In the genomic region with DNA sequence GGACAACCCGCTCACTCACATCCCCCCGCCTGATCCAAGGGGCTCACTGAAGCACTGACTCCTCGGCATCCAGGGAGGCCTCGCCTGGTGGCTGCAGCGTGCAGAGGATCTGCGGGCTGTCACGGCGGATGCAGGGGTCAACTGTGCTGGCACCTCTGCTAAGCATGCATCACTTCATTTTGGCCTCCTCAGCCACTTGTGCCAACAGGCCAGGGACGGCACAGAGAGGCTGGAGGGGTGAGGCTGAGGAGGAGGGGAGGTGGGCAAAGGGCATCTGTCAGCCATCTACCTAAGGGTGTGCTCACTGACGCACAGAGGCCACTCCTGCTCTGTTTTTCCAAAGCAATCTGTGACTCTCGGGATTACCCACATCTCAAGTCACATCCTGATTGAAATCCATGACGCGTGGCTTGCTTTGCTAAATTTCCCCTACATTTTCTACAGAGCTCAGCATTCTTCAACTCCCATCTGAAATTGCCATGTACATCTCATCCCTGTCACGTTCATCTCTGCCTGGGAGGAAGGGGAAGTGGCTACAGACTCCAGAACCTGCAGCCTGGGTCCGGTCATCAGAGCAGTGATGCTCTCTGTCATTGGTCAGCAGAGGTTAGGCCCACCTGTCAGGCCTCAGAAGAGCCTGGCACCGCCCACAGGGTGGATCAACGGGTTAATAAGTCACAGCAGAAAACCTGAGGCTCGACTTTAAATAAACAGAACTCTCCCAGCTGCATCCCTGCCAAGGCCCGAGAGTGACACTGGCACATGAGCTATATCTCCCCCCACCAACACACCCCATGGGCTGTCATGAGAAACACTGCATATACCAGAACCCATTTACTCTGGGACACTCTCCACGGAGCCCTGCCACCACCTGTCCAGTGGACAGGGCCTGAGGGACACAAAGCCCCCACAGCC, we compare ENCODE assay signal across 9 cellular contexts. TPM values are rescaled to one million over a fixed set of nuclear protein-coding genes. Genes with fewer than 3 reads are reported as not detected.
DNase-seq lines count a peak whose midpoint lies in the region; ATAC-seq, FAIRE-seq and TF ChIP-seq lines count a peak whose summit lies in the region.
"Had no signal": no experiment of that assay in that cellular context is flagged by ENCODE, and none has a peak within 500 bp of the region (broad histone marks: within the 10 kb centered on the region; RNA-seq: fewer than 3 reads in every experiment).

No MANE protein-coding gene starts in this region.

- H4K20me1 ChIP-seq in HCT116 (ENCODE audit: insufficient read depth) = peaks cover 7% of the 10 kb centered on the region; the same call in 1 of the 2 replicates
- H4K20me1 ChIP-seq in GM12878 (ENCODE audit: control insufficient read depth, insufficient read depth) = peaks cover 20% of the 10 kb centered on the region

- ATAC-seq in HCT116 (peak; percentile 76), GM12878 (peak; percentile 75)

- no peak for TF ChIP-seq POLR2A in HCT116 (IDR thresholded peaks at IDR 0.05; ENCODE audit: borderline replicate concordance, extremely low read depth, insufficient read depth, insufficient read length)
- no peak for TF ChIP-seq POLR2A in GM12878 (IDR thresholded peaks at IDR 0.05; ENCODE audit: low read depth, low read length)

- H2AFZ ChIP-seq in HCT116 (ENCODE audit: low read depth, low read length, poor library complexity, severe bottlenecking) = no peak overlapping the region
- no peak overlapping the region for H2AFZ ChIP-seq in GM12878 (ENCODE audit: control insufficient read depth, low read depth, low read length)

- H3K4me3 ChIP-seq in HCT116 (replicated peaks in 1 of 2; ENCODE audit: low read depth in 1 of 2, low read length in 2 of 2) (no peak overlapping the region), GM12878 (no peak overlapping the region), mucosa of stomach (ENCODE audit: low read length) (no peak overlapping the region), A673 (ENCODE audit: low read depth, low read length, poor library complexity, severe bottlenecking) (no peak overlapping the region)

- H3K27ac ChIP-seq in HCT116 (ENCODE audit: low read depth, low read length) (no peak overlapping the region), GM12878 (ENCODE audit: control insufficient read depth, insufficient read depth) (no peak overlapping the region), A673 (ENCODE audit: low read depth, low read length, poor library complexity, severe bottlenecking) (no peak overlapping the region)

- no peak for TF ChIP-seq CTCF in CD14-positive monocyte (IDR thresholded peaks at IDR 0.05)
- no peak for TF ChIP-seq CTCF in HCT116 (IDR thresholded peaks at IDR 0.05 in 2 of 3, conservative IDR thresholded peaks at IDR 0.05 in 1 of 3; ENCODE audit: borderline replicate concordance in 1 of 3, insufficient read depth in 1 of 3, low read depth in 2 of 3, low read length in 2 of 3)
- no peak for TF ChIP-seq CTCF in GM12878 (IDR thresholded peaks at IDR 0.05 in 2 of 3, conservative IDR thresholded peaks at IDR 0.05 in 1 of 3; ENCODE audit: control insufficient read depth in 2 of 3, extremely low read depth in 1 of 3, insufficient read depth in 1 of 3, low read depth in 3 of 3, low read length in 3 of 3)
- no peak for TF ChIP-seq CTCF in A673 (conservative IDR thresholded peaks at IDR 0.05; ENCODE audit: low read depth, low read length)

- H3K4me2 ChIP-seq in HCT116 (ENCODE audit: low read length) = peak overlapping the region; percentile 27; the same call in 1 of the 2 replicates
- no peak overlapping the region; the same call in 1 of the 2 replicates for H3K4me2 ChIP-seq in GM12878 (ENCODE audit: control insufficient read depth, insufficient read depth)

- in situ Hi-C loops in GM12878 (cut with MboI) = no loop called here

- TF ChIP-seq RAD21 in HCT116 (IDR thresholded peaks at IDR 0.05; ENCODE audit: low read depth) (no peak), GM12878 (IDR thresholded peaks at IDR 0.05; ENCODE audit: insufficient read depth, low read depth, low read length) (no peak)

- H3K9me2 ChIP-seq in HCT116 (ENCODE audit: insufficient read depth) = no peaks in the 10 kb centered on the region

- WGBS in GM12878 (ENCODE audit: insufficient coverage, insufficient replicate concordance, low lambda C conversion rate, missing lambda C conversion rate) = 82% methylated on average over 20 of the region's 20 CpGs

- POLR2A ChIA-PET in HCT116 (lab: Charles Lee) = interaction anchor here (1.4 kb wide), 1 partner anchor 17 kb away, joined by 3 read pairs; a partner anchor contains a TSS
- POLR2A ChIA-PET in GM12878 (lab: Charles Lee) = no interaction called here
- POLR2A ChIA-PET in A673 (lab: Charles Lee; ENCODE audit: low non-redundant PET) = no interaction called here

- no peaks in the 10 kb centered on the region for H3K27me3 ChIP-seq in HCT116 (ENCODE audit: insufficient read depth, low read length)
- no peaks in the 10 kb centered on the region for H3K27me3 ChIP-seq in GM12878 (replicated peaks in 1 of 2; ENCODE audit: control insufficient read depth in 2 of 2, insufficient read depth in 2 of 2, low read length in 1 of 2)
- H3K27me3 ChIP-seq in mucosa of stomach (ENCODE audit: control insufficient read depth, insufficient read depth, low read length) = no peaks in the 10 kb centered on the region
- no peaks in the 10 kb centered on the region for H3K27me3 ChIP-seq in A673 (replicated peaks; ENCODE audit: insufficient read depth, low read depth, low read length, poor library complexity)

- BruUV-seq in HCT116 (replicated peaks; lab: Mats Ljungman, UMichigan) = no TSS peak
- no TSS peak for BruUV-seq in GM12878 (replicated peaks; lab: Mats Ljungman, UMichigan)
- no TSS peak for BruUV-seq in A673 (replicated peaks; lab: Mats Ljungman, UMichigan)

- CTCF ChIA-PET in HCT116 (lab: Charles Lee) = interaction anchor here (2.6 kb wide), 1 partner anchor 15 kb away, joined by 7 read pairs; no protein-coding TSS in a partner anchor
- CTCF ChIA-PET in GM12878 (lab: Yijun Ruan, JAX) = interaction anchor here (1.6 to 2.1 kb wide), 2 partner anchors 15 to 16 kb away, joined by 3 to 9 read pairs; no protein-coding TSS in a partner anchor
- CTCF ChIA-PET in A673 (lab: Charles Lee) = no interaction called here

- no peak for FAIRE-seq in GM12878 (lab: Jason Lieb, UNC)

- H3K36me3 ChIP-seq in HCT116 (ENCODE audit: control insufficient read depth in 1 of 2, insufficient read depth in 2 of 2, low read length in 2 of 2) (no peaks in the 10 kb centered on the region), GM12878 (ENCODE audit: control insufficient read depth in 2 of 2, insufficient read depth in 2 of 2, low read length in 1 of 2) (peaks cover 2 to 5% of the 10 kb centered on the region in 2 experiments; a peak in 3 of 4 replicates), mucosa of stomach (ENCODE audit: control insufficient read depth, insufficient read depth, low read length) (no peaks in the 10 kb centered on the region), A673 (ENCODE audit: insufficient read depth, low read length, poor library complexity, severe bottlenecking) (no peaks in the 10 kb centered on the region)

- no peak for TF ChIP-seq EP300 in GM12878 (IDR thresholded peaks at IDR 0.05; ENCODE audit: borderline replicate concordance in 1 of 2, control insufficient read depth in 1 of 2, low read depth in 2 of 2, low read length in 2 of 2)

- RAD21 ChIA-PET in HCT116 (lab: Charles Lee; ENCODE audit: low non-redundant PET in 1 of 2, low total read pairs in 2 of 2, uncharacterized antibody in 2 of 2, unreplicated experiment in 2 of 2) (no interaction called here), GM12878 (lab: Charles Lee; ENCODE audit: unreplicated experiment) (no interaction called here)

- DNase-seq in CD14-positive monocyte (ENCODE audit: low spot score) (no peak), HCT116 (ENCODE audit: low read depth, low spot score) (no peak), GM12878 (ENCODE audit: low read depth, low spot score) (no peak), T-helper 1 cell (no peak), A673 (ENCODE audit: low spot score) (no peak), OCI-M2 (lab: John Stamatoyannopoulos, UW; ENCODE audit: unreplicated experiment) (no peak), GDM1 (lab: John Stamatoyannopoulos, UW) (no peak)
- DNase-seq: NCI-H82 had no signal

- H3K4me1 ChIP-seq in HCT116 (ENCODE audit: control insufficient read depth in 1 of 2, insufficient read depth in 2 of 2, low read length in 2 of 2) = peaks cover 18 to 36% of the 10 kb centered on the region in 2 experiments; a peak in 3 of 4 replicates
- peaks cover 41% of the 10 kb centered on the region for H3K4me1 ChIP-seq in GM12878 (ENCODE audit: control insufficient read depth, insufficient read depth, low read length)
- peaks cover 60% of the 10 kb centered on the region for H3K4me1 ChIP-seq in mucosa of stomach (ENCODE audit: control insufficient read depth, insufficient read depth, low read length)
- no peaks in the 10 kb centered on the region for H3K4me1 ChIP-seq in A673 (ENCODE audit: insufficient read depth, low read length, poor library complexity, severe bottlenecking)

- H3K79me2 ChIP-seq in HCT116 (ENCODE audit: insufficient read depth, low read length) (peaks cover 99% of the 10 kb centered on the region), GM12878 (ENCODE audit: control insufficient read depth, insufficient read depth, low read length) (peaks cover 90% of the 10 kb centered on the region)

- H3K9me3 Mint-ChIP-seq in CD14-positive monocyte = no peaks in the 10 kb centered on the region

- no peak overlapping the region for H3K9ac ChIP-seq in HCT116 (ENCODE audit: low read length)
- H3K9ac ChIP-seq in GM12878 (ENCODE audit: control insufficient read depth, insufficient read depth, low read length) = no peak overlapping the region
- H3K9ac ChIP-seq in mucosa of stomach (ENCODE audit: low read length) = peak overlapping the region; percentile 8

- peak overlapping the region; percentile 20 to 39 for H3K4me3 Mint-ChIP-seq in CD14-positive monocyte

- intact Hi-C loops in CD14-positive monocyte (cut with micrococcal nuclease) = loop anchor here in 1 of 2 donors (2.0 kb wide), 1 partner anchor 17 kb away; no protein-coding TSS in a partner anchor
- intact Hi-C loops in HCT116 (cut with micrococcal nuclease) = no loop called here
- intact Hi-C loops in GM12878 (cut with micrococcal nuclease; ENCODE audit: unreplicated experiment) = no loop called here
- intact Hi-C loops in A673 (cut with micrococcal nuclease; ENCODE audit: unreplicated experiment) = no loop called here

- H3K4me1 Mint-ChIP-seq in CD14-positive monocyte = peaks cover 98% of the 10 kb centered on the region

- H3K27me3 Mint-ChIP-seq in CD14-positive monocyte (ENCODE audit: low read depth in 3 of 3) = peaks cover 0 to 3% (median 2%) of the 10 kb centered on the region in 3 donors

- SMC1A ChIA-PET in GM12878 (lab: Charles Lee; ENCODE audit: uncharacterized antibody, unreplicated experiment) = interaction anchor here (0.8 kb wide), 1 partner anchor 15 kb away, joined by 4 read pairs; no protein-coding TSS in a partner anchor

- peaks cover 36 to 39% of the 10 kb centered on the region in 2 donors for H3K36me3 Mint-ChIP-seq in CD14-positive monocyte

- H3K27ac Mint-ChIP-seq in CD14-positive monocyte = peak overlapping the region; percentile 79 to 99 (median 96)

- no peaks in the 10 kb centered on the region for H3K9me3 ChIP-seq in HCT116 (ENCODE audit: control insufficient read depth in 1 of 2, insufficient read depth in 1 of 2, low read depth in 1 of 2, low read length in 2 of 2)
- no peaks in the 10 kb centered on the region for H3K9me3 ChIP-seq in GM12878 (replicated peaks; ENCODE audit: control insufficient read depth, insufficient read depth, low read length)
- no peaks in the 10 kb centered on the region for H3K9me3 ChIP-seq in mucosa of stomach (ENCODE audit: control insufficient read depth, low read length)
- H3K9me3 ChIP-seq in A673 (ENCODE audit: low read depth, low read length, poor library complexity, severe bottlenecking) = no peaks in the 10 kb centered on the region

RNA-seq across cellular contexts. Expression of a gene that starts 17.6 kb away (rescaled TPM):
- 10 to 100 TPM; 12.2 to 12.6 TPM for polyA plus RNA-seq in CD14-positive monocyte
- total RNA-seq in HCT116 (2021; ENCODE audit: unreplicated experiment) = 22.9 TPM
- 14.9 and 19.8 TPM in 2 replicates for polyA plus RNA-seq in HCT116 (2012)
- 31.6 and 39.3 TPM in 2 replicates for total RNA-seq in GM12878 (2013; cell fraction: nucleolus; rRNA removed)
- 11.7 and 13.1 TPM in 2 replicates for total RNA-seq in GM12878 (2014; rRNA removed)
- 3.8 and 5.1 TPM in 2 replicates for total RNA-seq in GM12878 (2014; rRNA removed; fragmentation: Illumina TruSeq; extraction: Trizol)
- 19.7 and 25.0 TPM in 2 replicates for total RNA-seq in GM12878 (2021)
- polyA plus RNA-seq in GM12878 (2011; ENCODE audit: low read depth) = 4.6 TPM
- polyA plus RNA-seq in GM12878 (2011; rRNA removed) = 2.4 and 4.6 TPM in 2 replicates
- polyA plus RNA-seq in GM12878 (2011; cell fraction: cytosol; rRNA removed) = 6.1 and 9.0 TPM in 2 replicates
- 23.5 and 30.6 TPM in 2 replicates for polyA plus RNA-seq in GM12878 (2011; cell fraction: nucleus; rRNA removed)
- 13.5 and 16.7 TPM in 2 replicates for polyA plus RNA-seq in GM12878 (2012)
- 0.87 and 3.6 TPM in 2 replicates for polyA plus RNA-seq in GM12878 (2014; fragmentation: Illumina TruSeq; extraction: Trizol)
- polyA plus RNA-seq in GM12878 (2014; fragmentation: Nextera tagmentation; extraction: Ambion mirVana) = under 1 TPM; 0.91 to 0.98 TPM
- polyA plus RNA-seq in GM12878 (2014; rRNA removed) = 13.8 and 16.8 TPM in 2 replicates
- 10 to 100 TPM; 21.2 to 21.6 TPM for polyA plus RNA-seq in GM12878 (2016; fragmentation: Nextera tagmentation; extraction: Ambion mirVana)
- 5.9 and 12.4 TPM in 2 replicates for polyA minus RNA-seq in GM12878 (2011; rRNA and poly(A)+ RNA removed)
- 4.8 and 10.7 TPM in 2 replicates for polyA minus RNA-seq in GM12878 (2011; cell fraction: cytosol; rRNA and poly(A)+ RNA removed)
- 7.1 and 13.3 TPM in 2 replicates for polyA minus RNA-seq in GM12878 (2011; cell fraction: nucleus; rRNA and poly(A)+ RNA removed)
- 15.8 and 16.4 TPM in 2 replicates for total RNA-seq in A673 (2021)

RNA-seq across cellular contexts. Expression of a gene that starts 39.1 kb away (rescaled TPM):
- polyA plus RNA-seq in CD14-positive monocyte (10 to 100 TPM; 78.0 to 81.2 TPM), GM12878 (2011; rRNA removed) (62.3 and 116 TPM in 2 replicates), GM12878 (2014; fragmentation: Illumina TruSeq; extraction: Trizol) (4.2 and 39.7 TPM in 2 replicates), GM12878 (2014; fragmentation: Nextera tagmentation; extraction: Ambion mirVana) (1 to 10 TPM in 1 of 2 experiments, under 1 TPM in 1; 0.13 to 1.1 TPM), GM12878 (2014; rRNA removed) (143 and 172 TPM in 2 replicates), GM12878 (2016; fragmentation: Nextera tagmentation; extraction: Ambion mirVana) (100 to 1,000 TPM in 1 of 2 experiments, 10 to 100 TPM in 1; 90.1 to 101 TPM)
- total RNA-seq in HCT116 (2021; ENCODE audit: unreplicated experiment) (261 TPM), GM12878 (2014; rRNA removed) (157 and 192 TPM in 2 replicates), GM12878 (2014; rRNA removed; fragmentation: Illumina TruSeq; extraction: Trizol) (59.8 and 66.4 TPM in 2 replicates), GM12878 (2021) (204 and 205 TPM in 2 replicates), A673 (2021) (210 and 245 TPM in 2 replicates)
- 319 and 380 TPM in 2 replicates for polyA plus RNA-seq in HCT116 (2012)
- 50.6 and 53.1 TPM in 2 replicates for total RNA-seq in GM12878 (2013; cell fraction: nucleolus; rRNA removed)
- polyA plus RNA-seq in GM12878 (2011; ENCODE audit: low read depth) = 74.1 TPM
- 212 and 258 TPM in 2 replicates for polyA plus RNA-seq in GM12878 (2011; cell fraction: cytosol; rRNA removed)
- 200 and 207 TPM in 2 replicates for polyA plus RNA-seq in GM12878 (2011; cell fraction: nucleus; rRNA removed)
- polyA plus RNA-seq in GM12878 (2012) = 209 and 231 TPM in 2 replicates
- polyA minus RNA-seq in GM12878 (2011; rRNA and poly(A)+ RNA removed) = 71.0 and 163 TPM in 2 replicates
- 101 and 104 TPM in 2 replicates for polyA minus RNA-seq in GM12878 (2011; cell fraction: cytosol; rRNA and poly(A)+ RNA removed)
- 33.4 and 45.1 TPM in 2 replicates for polyA minus RNA-seq in GM12878 (2011; cell fraction: nucleus; rRNA and poly(A)+ RNA removed)

RNA-seq across cellular contexts. Expression of a gene that starts 53.4 kb away (rescaled TPM):
- 10 to 100 TPM; 74.4 to 87.9 TPM for polyA plus RNA-seq in CD14-positive monocyte
- total RNA-seq in HCT116 (2021; ENCODE audit: unreplicated experiment) = 139 TPM
- polyA plus RNA-seq in HCT116 (2012) = 212 and 220 TPM in 2 replicates
- total RNA-seq in GM12878 (2013; cell fraction: nucleolus; rRNA removed) = 63.6 and 63.9 TPM in 2 replicates
- 116 and 128 TPM in 2 replicates for total RNA-seq in GM12878 (2014; rRNA removed)
- 75.5 and 82.0 TPM in 2 replicates for total RNA-seq in GM12878 (2014; rRNA removed; fragmentation: Illumina TruSeq; extraction: Trizol)
- total RNA-seq in GM12878 (2021) = 109 and 111 TPM in 2 replicates
- polyA plus RNA-seq in GM12878 (2011; ENCODE audit: low read depth) = 63.3 TPM
- 67.3 and 130 TPM in 2 replicates for polyA plus RNA-seq in GM12878 (2011; rRNA removed)
- 191 and 223 TPM in 2 replicates for polyA plus RNA-seq in GM12878 (2011; cell fraction: cytosol; rRNA removed)
- 161 and 189 TPM in 2 replicates for polyA plus RNA-seq in GM12878 (2011; cell fraction: nucleus; rRNA removed)
- polyA plus RNA-seq in GM12878 (2012) = 111 and 123 TPM in 2 replicates
- 91.4 and 151 TPM in 2 replicates for polyA plus RNA-seq in GM12878 (2014; fragmentation: Illumina TruSeq; extraction: Trizol)
- polyA plus RNA-seq in GM12878 (2014; fragmentation: Nextera tagmentation; extraction: Ambion mirVana) = 10 to 100 TPM; 27.5 to 44.9 TPM
- polyA plus RNA-seq in GM12878 (2014; rRNA removed) = 193 and 209 TPM in 2 replicates
- 100 to 1,000 TPM; 182 to 191 TPM for polyA plus RNA-seq in GM12878 (2016; fragmentation: Nextera tagmentation; extraction: Ambion mirVana)
- polyA minus RNA-seq in GM12878 (2011; rRNA and poly(A)+ RNA removed) = 68.5 and 130 TPM in 2 replicates
- polyA minus RNA-seq in GM12878 (2011; cell fraction: cytosol; rRNA and poly(A)+ RNA removed) = 52.8 and 63.2 TPM in 2 replicates
- polyA minus RNA-seq in GM12878 (2011; cell fraction: nucleus; rRNA and poly(A)+ RNA removed) = 18.9 and 32.5 TPM in 2 replicates
- 111 and 114 TPM in 2 replicates for total RNA-seq in A673 (2021)
